18 cellular contexts compared by ENCODE assay signal in genomic region chr12:19003987-19004619, GRCh38.
DNase-seq lines count a peak whose midpoint lies in the region; ATAC-seq and TF ChIP-seq lines count a peak whose summit lies in the region.
"Had no signal": no experiment of that assay in that cellular context is flagged by ENCODE, and none has a peak within 500 bp of the region (broad histone marks: within the 10 kb centered on the region; RNA-seq: fewer than 3 reads in every experiment).

No MANE protein-coding gene starts in this region.

- no peak for ATAC-seq in HCT116
- ATAC-seq in aorta (ENCODE audit: low FRiP score), result no peak

- H3K27me3 Mint-ChIP-seq in activated CD4-positive, alpha-beta T cell treated with anti-CD3 and anti-CD28 coated beads, Interleukin-2, amount 10 ng/mL, durations not matched to agents 24 days and 14 days, result no peaks in the 10 kb centered on the region

- peaks cover 0 to 12% of the 10 kb centered on the region in 2 experiments; a peak in 2 of 4 replicates for H3K4me1 ChIP-seq in HCT116 (ENCODE audit: control insufficient read depth in 1 of 2, insufficient read depth in 2 of 2, low read length in 2 of 2)
- H3K4me1 ChIP-seq in ectodermal cell (ENCODE audit: control insufficient read depth, insufficient read depth, low read length), result peaks cover 27% of the 10 kb centered on the region
- H3K4me1 ChIP-seq in iPS-18a (ENCODE audit: control insufficient read depth, low read depth, low read length), result peaks cover 51% of the 10 kb centered on the region
- H3K4me1 ChIP-seq in osteoblast (ENCODE audit: insufficient read depth, low read length), result peaks cover 4% of the 10 kb centered on the region
- no peaks in the 10 kb centered on the region for H3K4me1 ChIP-seq in aorta (ENCODE audit: control insufficient read depth in 1 of 2, insufficient read depth in 2 of 2, low read length in 2 of 2)
- H3K4me1 ChIP-seq: SJCRH30 had no signal

- H3K9me3 Mint-ChIP-seq in activated CD4-positive, alpha-beta T cell treated with anti-CD3 and anti-CD28 coated beads, Interleukin-2, amount 10 ng/mL, durations not matched to agents 24 days and 14 days, result no peaks in the 10 kb centered on the region

- no peaks in the 10 kb centered on the region for H3K4me1 Mint-ChIP-seq in activated CD4-positive, alpha-beta T cell treated with anti-CD3 and anti-CD28 coated beads, Interleukin-2, amount 10 ng/mL, durations not matched to agents 24 days and 14 days
- H3K4me1 Mint-ChIP-seq: CD14-positive monocyte had no signal

- H3K4me2 ChIP-seq in HCT116 (ENCODE audit: low read length), result no peak overlapping the region
- no peak overlapping the region for H3K4me2 ChIP-seq in osteoblast (ENCODE audit: insufficient read depth, low read length)

- POLR2A ChIA-PET in HCT116 (lab: Charles Lee), result no interaction called here

- no peak for TF ChIP-seq POLR2A in HCT116 (IDR thresholded peaks at IDR 0.05; ENCODE audit: borderline replicate concordance, extremely low read depth, insufficient read depth, insufficient read length)

- intact Hi-C loops in HCT116 (cut with micrococcal nuclease), result no loop called here
- intact Hi-C loops in aorta (cut with DNase I), result no loop called here
- intact Hi-C loops in activated CD4-positive, alpha-beta T cell treated with anti-CD3 and anti-CD28 coated beads, Interleukin-2, amount 10 ng/mL, durations not matched to agents 24 days and 14 days (cut with micrococcal nuclease), result no loop called here

- DNase-seq in HCT116 (ENCODE audit: low read depth, low spot score) (no peak), osteoblast (ENCODE audit: insufficient read length, low spot score, missing footprints) (peak; percentile 39), GOT3 (lab: John Stamatoyannopoulos, UW) (no peak), aorta (no peak)
- no peak for DNase-seq in activated CD4-positive, alpha-beta T cell treated with anti-CD3 and anti-CD28 coated beads, Interleukin-2, amount 10 ng/mL, durations not matched to agents 24 days and 14 days
- DNase-seq: ACHN, AML-193, DMS 273 treated with DMSO at 0.1 percent for 48 hours, NCI-H1048, NCI-H1436 treated with DMSO at 0.1 percent for 48 hours, NCI-H2081, NCI-H748 treated with DMSO at 0.1 percent for 48 hours, PC-3, SJCRH30 had no signal

- 4 to 5% methylated on average over 4 of the region's 4 CpGs for WGBS in ectodermal cell, 2 experiments
- 64 to 72% methylated on average over 4 of the region's 4 CpGs for WGBS in aorta, 2 donors

- H2AFZ ChIP-seq in HCT116 (ENCODE audit: low read depth, low read length, poor library complexity, severe bottlenecking) (peak overlapping the region; percentile 3), osteoblast (ENCODE audit: low read length) (no peak overlapping the region)

- H3K4me3 Mint-ChIP-seq in activated CD4-positive, alpha-beta T cell treated with anti-CD3 and anti-CD28 coated beads, Interleukin-2, amount 10 ng/mL, durations not matched to agents 24 days and 14 days, result no peak overlapping the region
- H3K4me3 Mint-ChIP-seq: CD14-positive monocyte had no signal

- H3K27ac Mint-ChIP-seq in activated CD4-positive, alpha-beta T cell treated with anti-CD3 and anti-CD28 coated beads, Interleukin-2, amount 10 ng/mL, durations not matched to agents 24 days and 14 days, result no peak overlapping the region
- H3K27ac Mint-ChIP-seq: CD14-positive monocyte had no signal

- H3K9me3 ChIP-seq in HCT116 (ENCODE audit: control insufficient read depth in 1 of 2, insufficient read depth in 1 of 2, low read depth in 1 of 2, low read length in 2 of 2) (no peaks in the 10 kb centered on the region), ectodermal cell (ENCODE audit: control insufficient read depth, low read length) (no peaks in the 10 kb centered on the region), iPS-18a (ENCODE audit: control insufficient read depth, low read depth, low read length) (no peaks in the 10 kb centered on the region), osteoblast (ENCODE audit: low read depth, low read length) (no peaks in the 10 kb centered on the region), aorta (ENCODE audit: control insufficient read depth, low read length) (no peaks in the 10 kb centered on the region)
- H3K9me3 ChIP-seq: SJCRH30 had no signal

- no peaks in the 10 kb centered on the region for H3K36me3 Mint-ChIP-seq in activated CD4-positive, alpha-beta T cell treated with anti-CD3 and anti-CD28 coated beads, Interleukin-2, amount 10 ng/mL, durations not matched to agents 24 days and 14 days (ENCODE audit: low read depth)
- H3K36me3 Mint-ChIP-seq: CD14-positive monocyte had no signal

- CTCF ChIA-PET in HCT116 (lab: Charles Lee), result no interaction called here

- H3K4me3 ChIP-seq in HCT116 (replicated peaks in 1 of 2; ENCODE audit: low read depth in 1 of 2, low read length in 2 of 2) (no peak overlapping the region), ectodermal cell (ENCODE audit: insufficient read depth, low read depth, low read length) (no peak overlapping the region), iPS-18a (ENCODE audit: low read length) (peak overlapping the region; percentile 21), osteoblast (ENCODE audit: insufficient read depth, low read length) (no peak overlapping the region), aorta (ENCODE audit: low read length in 2 of 2) (no peak overlapping the region)
- H3K4me3 ChIP-seq: SJCRH30 had no signal

- H3K9ac ChIP-seq in HCT116 (ENCODE audit: low read length) (no peak overlapping the region), iPS-18a (ENCODE audit: low read length) (peak overlapping the region; percentile 46)

- no peaks in the 10 kb centered on the region for H3K27me3 ChIP-seq in HCT116 (ENCODE audit: insufficient read depth, low read length)
- no peaks in the 10 kb centered on the region for H3K27me3 ChIP-seq in ectodermal cell (ENCODE audit: control insufficient read depth, insufficient read depth, low read length, poor library complexity, severe bottlenecking)
- no peaks in the 10 kb centered on the region for H3K27me3 ChIP-seq in iPS-18a (ENCODE audit: control insufficient read depth, insufficient read depth, low read length)
- H3K27me3 ChIP-seq in osteoblast (ENCODE audit: insufficient read depth, low read length), result no peaks in the 10 kb centered on the region
- no peaks in the 10 kb centered on the region for H3K27me3 ChIP-seq in aorta (ENCODE audit: control insufficient read depth in 1 of 2, insufficient read depth in 2 of 2, low read length in 1 of 2)
- H3K27me3 ChIP-seq: SJCRH30 had no signal

- H4K20me1 ChIP-seq in HCT116 (ENCODE audit: insufficient read depth) (no peaks in the 10 kb centered on the region), osteoblast (ENCODE audit: insufficient read depth, low read length) (no peaks in the 10 kb centered on the region)

- H3K9me2 ChIP-seq in HCT116 (ENCODE audit: insufficient read depth), result no peaks in the 10 kb centered on the region

- H3K36me3 ChIP-seq in HCT116 (ENCODE audit: control insufficient read depth in 1 of 2, insufficient read depth in 2 of 2, low read length in 2 of 2) (no peaks in the 10 kb centered on the region), ectodermal cell (ENCODE audit: control insufficient read depth, insufficient read depth, low read length) (no peaks in the 10 kb centered on the region), iPS-18a (ENCODE audit: control insufficient read depth, low read depth, low read length) (no peaks in the 10 kb centered on the region), osteoblast (ENCODE audit: insufficient read depth, low read length) (no peaks in the 10 kb centered on the region), aorta (ENCODE audit: control insufficient read depth in 1 of 2, insufficient read depth in 2 of 2, low read length in 1 of 2) (no peaks in the 10 kb centered on the region)
- H3K36me3 ChIP-seq: SJCRH30 had no signal

- no TSS peak for BruUV-seq in HCT116 (replicated peaks; lab: Mats Ljungman, UMichigan)

- no peak for TF ChIP-seq RAD21 in HCT116 (IDR thresholded peaks at IDR 0.05; ENCODE audit: low read depth)

- TF ChIP-seq CTCF in HCT116 (IDR thresholded peaks at IDR 0.05 in 2 of 3, conservative IDR thresholded peaks at IDR 0.05 in 1 of 3; ENCODE audit: borderline replicate concordance in 1 of 3, insufficient read depth in 1 of 3, low read depth in 2 of 3, low read length in 2 of 3) (no peak), osteoblast (IDR thresholded peaks at IDR 0.05; ENCODE audit: extremely low read depth, low read depth, low read length) (no peak)

- no peak overlapping the region for H3K27ac ChIP-seq in HCT116 (ENCODE audit: low read depth, low read length)
- H3K27ac ChIP-seq in ectodermal cell (ENCODE audit: insufficient read depth, low read depth, low read length, poor library complexity, severe bottlenecking), result peak overlapping the region; percentile 94
- peak overlapping the region; percentile 47 for H3K27ac ChIP-seq in iPS-18a (ENCODE audit: low read length)
- H3K27ac ChIP-seq in osteoblast (ENCODE audit: low read depth, low read length), result no peak overlapping the region
- H3K27ac ChIP-seq in aorta (ENCODE audit: low read depth in 1 of 2, low read length in 2 of 2), result no peak overlapping the region
- H3K27ac ChIP-seq: RWPE1, SJCRH30 had no signal

- H3K79me2 ChIP-seq in HCT116 (ENCODE audit: insufficient read depth, low read length) (no peaks in the 10 kb centered on the region), osteoblast (ENCODE audit: insufficient read depth, low read length) (no peaks in the 10 kb centered on the region)

- RAD21 ChIA-PET in HCT116 (lab: Charles Lee; ENCODE audit: low non-redundant PET in 1 of 2, low total read pairs in 2 of 2, uncharacterized antibody in 2 of 2, unreplicated experiment in 2 of 2), result no interaction called here

TF ChIP-seq in HCT116, 20 proteins besides CTCF, POLR2A, EP300 and RAD21 (continues in another document):
- no peak for TF ChIP-seq ZBTB33 (IDR thresholded peaks at IDR 0.05; ENCODE audit: extremely low read depth, insufficient replicate concordance, low read length)
- TF ChIP-seq FOSL1 (IDR thresholded peaks at IDR 0.05; ENCODE audit: low read depth), result no peak
- no peak for TF ChIP-seq YY1 (IDR thresholded peaks at IDR 0.05; ENCODE audit: extremely low read depth, insufficient replicate concordance, low read depth, low read length)
- no peak for TF ChIP-seq SP1 (IDR thresholded peaks at IDR 0.05; ENCODE audit: low read depth)

Comparison
In these comparisons a context has a peak if more than half of its experiments do, and no peak if none do; other contexts are left out.
1. H3K27ac ChIP-seq: peak in ectodermal cell (single experiment) and iPS-18a (single experiment); none in HCT116 (single experiment), osteoblast (single experiment) and aorta (0 of 2).